1 cellular context compared by ENCODE assay signal in genomic region chr18:11970466-11971220, GRCh38.
TF ChIP-seq lines count a peak whose summit lies in the region.

No MANE protein-coding gene starts in this region.

TF ChIP-seq in K562, 482 proteins besides CTCF, POLR2A, EP300 and RAD21 (continued from another document):
- TF ChIP-seq FOSL1 (tag; conservative IDR thresholded peaks at IDR 0.05) (peak; percentile 24; the same call in 1 of the 2 replicates), TAF1 (IDR thresholded peaks at IDR 0.05; ENCODE audit: control insufficient read depth, extremely low read depth, insufficient read depth, low read length, severe bottlenecking) (no peak)
